In the genomic region with DNA sequence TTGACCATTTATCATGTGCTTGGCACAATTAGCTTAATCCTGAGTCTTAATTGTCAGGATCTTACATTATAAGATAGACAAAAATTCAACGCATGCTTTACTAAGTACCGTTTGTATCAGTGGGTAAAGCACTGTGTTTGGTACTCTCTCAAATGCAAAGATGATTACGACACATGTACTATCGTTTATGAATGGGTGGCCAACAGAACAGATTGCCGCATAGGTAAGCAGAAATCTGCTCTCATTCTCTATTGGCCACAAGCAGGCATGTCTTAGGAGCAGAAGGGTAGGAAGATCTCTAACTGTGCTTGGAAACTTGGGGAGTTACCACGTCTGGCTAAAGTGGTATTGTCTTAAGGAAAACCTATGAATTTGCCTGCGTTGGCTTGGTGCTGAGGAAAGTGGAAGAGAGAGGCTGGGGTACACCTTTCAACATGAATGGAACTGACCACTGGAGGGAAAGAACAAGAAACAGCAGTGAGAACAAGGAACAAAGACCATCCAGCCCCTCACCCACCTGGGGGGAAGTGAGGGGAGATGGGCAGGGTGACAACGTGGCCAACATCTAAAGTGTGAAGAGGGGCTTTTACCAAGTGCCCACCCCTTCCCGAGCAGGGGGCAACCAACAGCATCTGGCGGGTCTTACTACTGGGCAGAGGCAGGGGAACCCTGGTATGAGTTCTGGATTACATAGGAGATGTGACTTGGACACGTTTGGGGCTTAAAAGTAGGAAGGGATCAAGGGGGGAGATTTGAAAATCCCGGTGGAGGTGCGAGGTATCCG, we compare ENCODE assay signal across 9 cellular contexts.
DNase-seq lines count a peak whose midpoint lies in the region; ATAC-seq and TF ChIP-seq lines count a peak whose summit lies in the region.
"Had no signal": no experiment of that assay in that cellular context is flagged by ENCODE, and none has a peak within 500 bp of the region (broad histone marks: within the 10 kb centered on the region; RNA-seq: fewer than 3 reads in every experiment).

No MANE protein-coding gene starts in this region.

- H3K4me2 ChIP-seq in DOHH2 (ENCODE audit: low read length) (peak overlapping the region; percentile 96), parathyroid adenoma (ENCODE audit: low read length) (peak overlapping the region; percentile 61)

- H3K9me3 ChIP-seq in DOHH2 (ENCODE audit: control insufficient read depth, insufficient read depth, low read length) (peaks cover 4% of the 10 kb centered on the region; the same call in 1 of the 2 replicates), duodenal mucosa (ENCODE audit: control insufficient read depth in 1 of 2, low read length in 2 of 2) (no peaks in the 10 kb centered on the region), parathyroid adenoma (ENCODE audit: control insufficient read depth, low read length) (no peaks in the 10 kb centered on the region), HAP-1 (no peaks in the 10 kb centered on the region)

- H3K27me3 ChIP-seq in DOHH2 (ENCODE audit: control insufficient read depth, low read length), result no peaks in the 10 kb centered on the region
- peaks cover 10% of the 10 kb centered on the region in 2 donors for H3K27me3 ChIP-seq in duodenal mucosa (ENCODE audit: control insufficient read depth in 1 of 2, insufficient read depth in 2 of 2, low read length in 2 of 2)
- no peaks in the 10 kb centered on the region for H3K27me3 ChIP-seq in parathyroid adenoma (ENCODE audit: control insufficient read depth, insufficient read depth, low read length)
- no peaks in the 10 kb centered on the region for H3K27me3 ChIP-seq in HAP-1 (ENCODE audit: low read depth)

- H3K9me2 ChIP-seq in DOHH2 (replicated peaks; ENCODE audit: control insufficient read depth, low read length), result no peaks in the 10 kb centered on the region

- no peaks in the 10 kb centered on the region for H4K20me1 ChIP-seq in DOHH2 (ENCODE audit: control insufficient read depth, insufficient read depth, low read depth, low read length)

- H3K4me1 ChIP-seq in DOHH2 (ENCODE audit: control insufficient read depth, low read length) (peaks cover 90% of the 10 kb centered on the region), duodenal mucosa (ENCODE audit: control insufficient read depth in 1 of 2, insufficient read depth in 2 of 2, low read length in 2 of 2) (peaks cover 12 to 31% of the 10 kb centered on the region in 2 donors), parathyroid adenoma (no peaks in the 10 kb centered on the region), HAP-1 (no peaks in the 10 kb centered on the region)

- H3K79me2 ChIP-seq in DOHH2 (ENCODE audit: control insufficient read depth, low read length), result peaks cover 4% of the 10 kb centered on the region; the same call in 1 of the 2 replicates
- no peaks in the 10 kb centered on the region for H3K79me2 ChIP-seq in parathyroid adenoma

- peak overlapping the region; percentile 75 for H2AFZ ChIP-seq in parathyroid adenoma

- ATAC-seq in GM21825 (IDR thresholded peaks at IDR 0.05; ENCODE audit: unreplicated experiment), result no peak

- H3K9ac ChIP-seq in duodenal mucosa (ENCODE audit: low read depth in 1 of 2, low read length in 2 of 2) (peak overlapping the region; percentile 10 to 25), parathyroid adenoma (no peak overlapping the region)

- peak overlapping the region; percentile 80 for H3K4me3 ChIP-seq in DOHH2 (ENCODE audit: low read length)
- peak overlapping the region; percentile 58 to 64 for H3K4me3 ChIP-seq in duodenal mucosa (ENCODE audit: low read depth in 1 of 2, low read length in 2 of 2)
- H3K4me3 ChIP-seq in parathyroid adenoma (ENCODE audit: low read depth, low read length), result no peak overlapping the region
- H3K4me3 ChIP-seq in HAP-1, result no peak overlapping the region

- in situ Hi-C loops in HAP-1 (cut with MboI; ENCODE audit: low sequenced_read_pairs), result no loop called here

- DNase-seq in NAMALWA (ENCODE audit: low spot score), result peak; percentile 12
- no peak for DNase-seq in AG20443 (ENCODE audit: low spot score)
- DNase-seq in OCI-M2 (lab: John Stamatoyannopoulos, UW; ENCODE audit: unreplicated experiment), result no peak
- no peak for DNase-seq in HAP-1 (ENCODE audit: low spot score in 2 of 2)
- DNase-seq: NCI-H1417 treated with DMSO at 0.1 percent for 48 hours had no signal

- H3K36me3 ChIP-seq in DOHH2 (ENCODE audit: control insufficient read depth, low read length) (peaks cover 3% of the 10 kb centered on the region; the same call in 1 of the 2 replicates), duodenal mucosa (ENCODE audit: control insufficient read depth in 1 of 2, insufficient read depth in 2 of 2, low read length in 2 of 2) (no peaks in the 10 kb centered on the region), parathyroid adenoma (ENCODE audit: control insufficient read depth, insufficient read depth, low read length) (no peaks in the 10 kb centered on the region), HAP-1 (replicated peaks) (no peaks in the 10 kb centered on the region)

- TF ChIP-seq CTCF in DOHH2 (IDR thresholded peaks at IDR 0.05; ENCODE audit: low read depth, low read length, poor library complexity, severe bottlenecking) (no peak), parathyroid adenoma (IDR thresholded peaks at IDR 0.05) (no peak)

- peaks cover 30% of the 10 kb centered on the region for H3F3A ChIP-seq in DOHH2 (ENCODE audit: control insufficient read depth, insufficient read depth)

- peak overlapping the region; percentile 37 for H3K27ac ChIP-seq in DOHH2 (ENCODE audit: low read depth, low read length)
- no peak overlapping the region for H3K27ac ChIP-seq in duodenal mucosa (ENCODE audit: low read depth, low read length)
- H3K27ac ChIP-seq in parathyroid adenoma, result no peak overlapping the region

Comparison
In these comparisons a context has a peak if more than half of its experiments do, and no peak if none do; other contexts are left out.
1. H3K4me3 ChIP-seq: peak in DOHH2 (single experiment) and duodenal mucosa (2 of 2); none in parathyroid adenoma (single experiment) and HAP-1 (single experiment).